ENCODE assay signal across 17 cellular contexts in the genomic region with DNA sequence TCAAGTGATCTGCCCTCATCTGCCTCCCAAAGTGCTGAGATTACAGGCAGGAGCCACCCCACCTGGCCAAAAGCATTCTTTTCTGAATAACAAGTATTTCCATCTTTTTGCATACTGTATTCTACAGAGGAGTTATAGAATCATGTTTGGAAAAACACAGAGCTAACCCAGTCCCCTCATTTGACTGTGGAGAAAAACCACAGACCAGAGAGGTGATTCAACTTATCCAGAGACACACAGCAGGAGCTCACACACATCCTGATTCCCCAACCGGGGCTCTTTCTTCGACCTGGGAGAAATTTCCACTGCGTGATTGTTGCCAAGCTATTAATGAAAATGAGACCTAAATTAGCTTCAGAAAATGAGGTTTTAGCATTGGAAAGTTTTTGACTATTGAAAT.
"Had no signal": no experiment of that assay in that cellular context is flagged by ENCODE, and none has a peak within 500 bp of the region (broad histone marks: within the 10 kb centered on the region; RNA-seq: fewer than 3 reads in every experiment).

No MANE protein-coding gene starts in this region.

- H3K36me3 Mint-ChIP-seq: activated CD8-positive, alpha-beta memory T cell treated with anti-CD3 and anti-CD28 coated beads, Interleukin-2, amount 10 ng/mL, durations not matched to agents 7 days and 5 days; activated naive CD8-positive, alpha-beta T cell treated with anti-CD3 and anti-CD28 coated beads, Interleukin-2, amount 10 ng/mL, durations not matched to agents 7 days and 5 days; memory B cell; naive thymus-derived CD8-positive, alpha-beta T cell had no signal

- FAIRE-seq: astrocyte had no signal

- H3K4me3 Mint-ChIP-seq: activated CD4-positive, alpha-beta T cell treated with anti-CD3 and anti-CD28 coated beads for 36 hours; activated CD8-positive, alpha-beta memory T cell treated with anti-CD3 and anti-CD28 coated beads, Interleukin-2, amount 10 ng/mL, durations not matched to agents 7 days and 5 days; activated CD8-positive, alpha-beta T cell treated with anti-CD3 and anti-CD28 coated beads, Interleukin-2, amount 10 ng/mL, durations not matched to agents 7 days and 5 days; activated naive CD8-positive, alpha-beta T cell treated with anti-CD3 and anti-CD28 coated beads, Interleukin-2, amount 10 ng/mL, durations not matched to agents 7 days and 5 days; effector memory CD8-positive, alpha-beta T cell; memory B cell; naive thymus-derived CD8-positive, alpha-beta T cell had no signal

- H3K27ac Mint-ChIP-seq: activated CD4-positive, alpha-beta T cell treated with anti-CD3 and anti-CD28 coated beads for 36 hours; activated CD8-positive, alpha-beta memory T cell treated with anti-CD3 and anti-CD28 coated beads, Interleukin-2, amount 10 ng/mL, durations not matched to agents 7 days and 5 days; activated CD8-positive, alpha-beta T cell treated with anti-CD3 and anti-CD28 coated beads, Interleukin-2, amount 10 ng/mL, durations not matched to agents 7 days and 5 days; activated naive CD8-positive, alpha-beta T cell treated with anti-CD3 and anti-CD28 coated beads, Interleukin-2, amount 10 ng/mL, durations not matched to agents 7 days and 5 days; effector memory CD8-positive, alpha-beta T cell; memory B cell; naive thymus-derived CD8-positive, alpha-beta T cell had no signal

- ATAC-seq: activated CD4-positive, alpha-beta T cell treated with anti-CD3 and anti-CD28 coated beads for 36 hours; activated CD8-positive, alpha-beta memory T cell treated with anti-CD3 and anti-CD28 coated beads, Interleukin-2, amount 10 ng/mL, durations not matched to agents 7 days and 5 days; activated CD8-positive, alpha-beta T cell treated with anti-CD3 and anti-CD28 coated beads, Interleukin-2, amount 10 ng/mL, durations not matched to agents 7 days and 5 days; effector memory CD8-positive, alpha-beta T cell; esophagus mucosa; heart left ventricle; naive thymus-derived CD8-positive, alpha-beta T cell; right lobe of liver had no signal

- H3K9me3 Mint-ChIP-seq: activated naive CD8-positive, alpha-beta T cell treated with anti-CD3 and anti-CD28 coated beads, Interleukin-2, amount 10 ng/mL, durations not matched to agents 7 days and 5 days; effector memory CD8-positive, alpha-beta T cell; memory B cell; naive thymus-derived CD8-positive, alpha-beta T cell had no signal

- DNase-seq: activated CD4-positive, alpha-beta T cell treated with anti-CD3 and anti-CD28 coated beads for 36 hours; activated CD4-positive, CD25-positive, alpha-beta regulatory T cell; activated CD8-positive, alpha-beta memory T cell treated with anti-CD3 and anti-CD28 coated beads, Interleukin-2, amount 10 ng/mL, durations not matched to agents 7 days and 5 days; activated CD8-positive, alpha-beta T cell treated with anti-CD3 and anti-CD28 coated beads, Interleukin-2, amount 10 ng/mL, durations not matched to agents 7 days and 5 days; activated gamma-delta T cell; amniotic stem cell; brain microvascular endothelial cell; effector memory CD8-positive, alpha-beta T cell; heart left ventricle; naive thymus-derived CD8-positive, alpha-beta T cell; stimulated activated CD4-positive, alpha-beta T cell treated with anti-CD3 and anti-CD28 coated beads, Interleukin-12 subunit alpha, Interleukin-12 subunit beta, amount 100 ng/mL, for 4 hours; stimulated activated CD4-positive, alpha-beta T cell treated with anti-CD3 and anti-CD28 coated beads, Interleukin-4, amount 100 ng/mL, for 1 hour had no signal

- H3K27me3 Mint-ChIP-seq: memory B cell had no signal

- H3K4me1 Mint-ChIP-seq: activated CD8-positive, alpha-beta memory T cell treated with anti-CD3 and anti-CD28 coated beads, Interleukin-2, amount 10 ng/mL, durations not matched to agents 7 days and 5 days had no signal
